In genomic region chr14:99271951-99272668, GRCh38 we compare ENCODE assay signal across 8 cellular contexts. TPM values are rescaled to one million over a fixed set of nuclear protein-coding genes. Genes with fewer than 3 reads are reported as not detected.
DNase-seq lines count a peak whose midpoint lies in the region; TF ChIP-seq lines count a peak whose summit lies in the region.

Gene BCL11B, minus strand, starts transcription at chr14:99272197. Its CDS starts 979 bp downstream, at chr14:99271218.

- peaks cover 22% of the 10 kb centered on the region for H4K20me1 ChIP-seq in Loucy (ENCODE audit: insufficient read depth, low read length, poor library complexity, severe bottlenecking)

- no peaks in the 10 kb centered on the region for H3K9me2 ChIP-seq in Loucy (replicated peaks; ENCODE audit: low read depth, low read length)

- H3K36me3 ChIP-seq in Loucy (ENCODE audit: insufficient read depth, low read length) = no peaks in the 10 kb centered on the region

- peak within 1 kb of the TSS; percentile 95 for H2AFZ ChIP-seq in Loucy (ENCODE audit: low read length)

- peaks cover 34% of the 10 kb centered on the region for H3K4me1 ChIP-seq in Loucy (ENCODE audit: insufficient read depth, low read length, poor library complexity, severe bottlenecking)

- H3K79me2 ChIP-seq in Loucy (ENCODE audit: insufficient read depth, low read length) = peaks cover 46% of the 10 kb centered on the region

- DNase-seq in Daoy (ENCODE audit: low read depth) (peak; percentile 94), H4 (ENCODE audit: low spot score) (peak; percentile 92), SK-N-DZ (ENCODE audit: low spot score) (peak; percentile 91), glomerular endothelial cell (ENCODE audit: extremely low read depth, low read depth, low spot score) (peak; percentile 72), posterior vena cava (ENCODE audit: low spot score) (peak; percentile 89), ureter (ENCODE audit: low spot score) (peak; percentile 87)
- DNase-seq in activated naive CD4-positive, alpha-beta T cell (lab: John Stamatoyannopoulos, UW) = peak; percentile 64 to 78 (median 72)

- H3K4me3 ChIP-seq in Loucy (ENCODE audit: low read length, poor library complexity, severe bottlenecking) = peak within 1 kb of the TSS; percentile 80

- H3K9ac ChIP-seq in Loucy (ENCODE audit: low read depth, low read length, poor library complexity, severe bottlenecking) = peak within 1 kb of the TSS; percentile 82

- peak; percentile 67 for TF ChIP-seq CTCF in Loucy (conservative IDR thresholded peaks at IDR 0.05; ENCODE audit: low read length)

- no peaks in the 10 kb centered on the region for H3K27me3 ChIP-seq in Loucy (ENCODE audit: insufficient read depth, low read length, poor library complexity, severe bottlenecking)

- peaks cover 6% of the 10 kb centered on the region; the same call in 1 of the 2 replicates for H3F3A ChIP-seq in Loucy (ENCODE audit: low read depth)

- no peaks in the 10 kb centered on the region for H3K9me3 ChIP-seq in Loucy (ENCODE audit: insufficient read depth, low read depth, low read length)

- intact Hi-C loops in posterior vena cava (cut with DNase I) = no loop called here

- peak within 1 kb of the TSS; percentile 80 for H3K4me2 ChIP-seq in Loucy (ENCODE audit: low read depth, low read length, poor library complexity, severe bottlenecking)

RNA-seq across cellular contexts. Expression of gene BCL11B, which starts in this region (rescaled TPM):
- total RNA-seq in Daoy (2014; rRNA removed; shearing (Covaris generic)) = 2.9 and 4.4 TPM in 2 replicates
- total RNA-seq in H4 (2014; rRNA removed; shearing (Covaris generic)) = 0.90 and 1.4 TPM in 2 replicates
- 3.2 and 3.6 TPM in 2 replicates for polyA plus RNA-seq in SK-N-DZ (2014; cell fraction: cytosol; rRNA removed)
- polyA plus RNA-seq in SK-N-DZ (2014; cell fraction: nucleus; rRNA removed) = 2.2 and 3.2 TPM in 2 replicates
- 0.18 TPM in 1 of 2 replicates, not detected in the other for total RNA-seq in glomerular endothelial cell
- 1 to 10 TPM in 1 of 2 donors, under 1 TPM in 1; 0.43 to 1.5 TPM for total RNA-seq in posterior vena cava
- total RNA-seq in ureter = 8.4 TPM

Comparison
In these comparisons a context has a peak if more than half of its experiments do, and no peak if none do; other contexts are left out.
1. Peak in every context shown above with its lines: DNase-seq and H3K4me3 ChIP-seq.
2. Peak in DNase-seq in glomerular endothelial cell; RNA of the gene not detected or under 1 TPM.